In the genomic region with DNA sequence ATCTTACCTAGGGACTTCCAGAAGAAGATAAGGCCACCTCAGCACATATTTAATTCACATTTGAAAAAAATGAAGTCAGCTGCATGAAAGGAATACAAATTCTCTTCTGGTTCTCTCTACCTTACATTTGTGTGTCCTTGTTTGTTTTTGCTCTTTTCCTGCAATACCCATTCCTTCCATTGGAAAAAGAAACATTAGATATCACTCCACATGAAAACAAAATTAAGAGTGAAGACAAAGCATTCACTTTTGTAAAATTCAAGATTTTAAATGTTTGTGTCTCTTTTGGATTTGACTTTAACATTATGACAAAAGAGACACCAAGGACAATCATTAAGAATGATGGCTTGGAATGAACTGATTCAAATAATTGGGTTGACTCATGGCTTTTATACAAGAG, we compare ENCODE assay signal across 36 cellular contexts.
"Had no signal": no experiment of that assay in that cellular context is flagged by ENCODE, and none has a peak within 500 bp of the region (broad histone marks: within the 10 kb centered on the region; RNA-seq: fewer than 3 reads in every experiment).

No MANE protein-coding gene starts in this region.

- H3K36me3 Mint-ChIP-seq: activated naive CD8-positive, alpha-beta T cell treated with anti-CD3 and anti-CD28 coated beads for 36 hours had no signal

- H3K27ac Mint-ChIP-seq: activated B cell treated with CpG ODN at 0.5 μM for 24 hours; activated CD8-positive, alpha-beta T cell treated with anti-CD3 and anti-CD28 coated beads for 36 hours; activated naive CD8-positive, alpha-beta T cell treated with anti-CD3 and anti-CD28 coated beads for 36 hours; activated T-cell treated with anti-CD3 and anti-CD28 coated beads, Interleukin-2, amount 50 U/mL, for 72 hours; activated T-helper 17 cell treated with anti-CD3 and anti-CD28 coated beads, Interleukin-2, amount 50 U/mL, for 72 hours had no signal

- ATAC-seq: activated CD8-positive, alpha-beta T cell treated with anti-CD3 and anti-CD28 coated beads for 36 hours; activated T-cell treated with anti-CD3 and anti-CD28 coated beads, Interleukin-2, amount 50 U/mL, for 72 hours; activated T-helper 17 cell treated with anti-CD3 and anti-CD28 coated beads, Interleukin-2, amount 50 U/mL, for 72 hours; PC-3 had no signal

- H3K4me2 ChIP-seq: KMS-11 had no signal

- DNase-seq: activated B cell treated with CpG ODN at 0.5 μM for 24 hours; activated CD4-positive, alpha-beta T cell treated with anti-CD3 and anti-CD28 coated beads for 4 hours; activated CD4-positive, CD25-positive, alpha-beta regulatory T cell treated with anti-CD3 and anti-CD28 coated beads, Interleukin-2, amount 50 U/mL, for 72 hours; activated CD8-positive, alpha-beta T cell treated with anti-CD3 and anti-CD28 coated beads for 36 hours; activated effector memory CD4-positive, alpha-beta T cell treated with anti-CD3 and anti-CD28 coated beads, Interleukin-2, amount 50 U/mL, for 16 hours; activated naive CD4-positive, alpha-beta T cell; activated naive CD4-positive, alpha-beta T cell treated with anti-CD3 and anti-CD28 coated beads, Interleukin-2, amount 50 U/mL, for 16 hours; activated naive CD8-positive, alpha-beta T cell treated with anti-CD3 and anti-CD28 coated beads for 36 hours; activated T-cell treated with anti-CD3 and anti-CD28 coated beads, Interleukin-2, amount 50 U/mL, for 1 hour; activated T-cell treated with anti-CD3 and anti-CD28 coated beads, Interleukin-2, amount 50 U/mL, for 72 hours; amniotic stem cell; aorta; MM.1S; NCI-H1092 treated with DMSO at 0.1 percent for 48 hours; NCI-H1436; NCI-H1694; NCI-H1930; NCI-H2081 treated with DMSO at 0.1 percent for 48 hours; NCI-H345; NCI-H524 treated with DMSO at 0.1 percent for 48 hours; NCI-H748 treated with DMSO at 0.1 percent for 48 hours; NK-92 treated with Interleukin-12 subunit alpha and Interleukin-12 subunit beta, amount 100 ng/mL, for 24 hours; PC-3; Peyer's patch; RPMI8226; SHP77 treated with DMSO at 0.1 percent for 48 hours; SW 1271; T-helper 1 cell; T-helper 2 cell; T-helper 9 cell had no signal

- H3K27ac ChIP-seq: cardiac muscle cell, KMS-11, Peyer's patch, SJSA1, VCaP had no signal

- H3K36me3 ChIP-seq: cardiac muscle cell, Peyer's patch, SJSA1 had no signal

- H3K9me3 ChIP-seq: Peyer's patch had no signal

- H3K9me3 Mint-ChIP-seq: activated B cell treated with CpG ODN at 0.5 μM for 24 hours had no signal

- H3K4me3 ChIP-seq: cardiac muscle cell, Peyer's patch, SJSA1 had no signal

- H3K4me3 Mint-ChIP-seq: activated B cell treated with CpG ODN at 0.5 μM for 24 hours; activated CD8-positive, alpha-beta T cell treated with anti-CD3 and anti-CD28 coated beads for 36 hours; activated naive CD8-positive, alpha-beta T cell treated with anti-CD3 and anti-CD28 coated beads for 36 hours; activated T-cell treated with anti-CD3 and anti-CD28 coated beads, Interleukin-2, amount 50 U/mL, for 72 hours; activated T-helper 17 cell treated with anti-CD3 and anti-CD28 coated beads, Interleukin-2, amount 50 U/mL, for 72 hours; central memory CD8-positive, alpha-beta T cell had no signal

- H3K27me3 ChIP-seq: cardiac muscle cell, Peyer's patch, SJSA1 had no signal

- H3K4me1 Mint-ChIP-seq: activated B cell treated with CpG ODN at 0.5 μM for 24 hours; activated naive CD8-positive, alpha-beta T cell treated with anti-CD3 and anti-CD28 coated beads for 36 hours; activated T-helper 17 cell treated with anti-CD3 and anti-CD28 coated beads, Interleukin-2, amount 50 U/mL, for 72 hours; central memory CD8-positive, alpha-beta T cell had no signal

- H3K27me3 Mint-ChIP-seq: activated B cell treated with CpG ODN at 0.5 μM for 24 hours; activated CD8-positive, alpha-beta T cell treated with anti-CD3 and anti-CD28 coated beads for 36 hours; activated naive CD8-positive, alpha-beta T cell treated with anti-CD3 and anti-CD28 coated beads for 36 hours; activated T-helper 17 cell treated with anti-CD3 and anti-CD28 coated beads, Interleukin-2, amount 50 U/mL, for 72 hours; central memory CD8-positive, alpha-beta T cell had no signal

- H3K9ac ChIP-seq: KMS-11 had no signal

- H3K4me1 ChIP-seq: Peyer's patch, SJSA1 had no signal
